1 cellular context compared by ENCODE assay signal in the genomic region with DNA sequence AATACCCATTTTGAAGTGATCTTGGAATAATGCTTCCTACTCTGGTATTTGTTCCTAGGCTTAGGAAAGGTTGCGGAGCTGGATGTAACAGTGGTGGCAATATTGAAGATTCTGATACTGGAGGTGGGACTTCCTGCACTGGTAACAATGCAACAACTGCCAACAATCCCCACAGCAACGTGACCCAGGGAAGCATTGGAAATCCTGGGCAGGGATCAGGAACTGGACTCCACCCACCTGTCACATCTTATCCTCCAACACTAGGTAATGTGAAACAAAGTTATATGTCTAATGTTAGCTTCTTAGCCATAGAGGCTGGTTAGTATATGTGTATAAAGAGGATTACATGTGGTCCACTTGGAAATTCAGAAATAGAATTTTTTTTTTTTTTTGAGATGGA.
TF ChIP-seq lines count a peak whose summit lies in the region.

No MANE protein-coding gene starts in this region.

TF ChIP-seq in WTC11, 78 proteins besides CTCF, POLR2A, EP300 and RAD21:
- TF ChIP-seq, protein P1, sequence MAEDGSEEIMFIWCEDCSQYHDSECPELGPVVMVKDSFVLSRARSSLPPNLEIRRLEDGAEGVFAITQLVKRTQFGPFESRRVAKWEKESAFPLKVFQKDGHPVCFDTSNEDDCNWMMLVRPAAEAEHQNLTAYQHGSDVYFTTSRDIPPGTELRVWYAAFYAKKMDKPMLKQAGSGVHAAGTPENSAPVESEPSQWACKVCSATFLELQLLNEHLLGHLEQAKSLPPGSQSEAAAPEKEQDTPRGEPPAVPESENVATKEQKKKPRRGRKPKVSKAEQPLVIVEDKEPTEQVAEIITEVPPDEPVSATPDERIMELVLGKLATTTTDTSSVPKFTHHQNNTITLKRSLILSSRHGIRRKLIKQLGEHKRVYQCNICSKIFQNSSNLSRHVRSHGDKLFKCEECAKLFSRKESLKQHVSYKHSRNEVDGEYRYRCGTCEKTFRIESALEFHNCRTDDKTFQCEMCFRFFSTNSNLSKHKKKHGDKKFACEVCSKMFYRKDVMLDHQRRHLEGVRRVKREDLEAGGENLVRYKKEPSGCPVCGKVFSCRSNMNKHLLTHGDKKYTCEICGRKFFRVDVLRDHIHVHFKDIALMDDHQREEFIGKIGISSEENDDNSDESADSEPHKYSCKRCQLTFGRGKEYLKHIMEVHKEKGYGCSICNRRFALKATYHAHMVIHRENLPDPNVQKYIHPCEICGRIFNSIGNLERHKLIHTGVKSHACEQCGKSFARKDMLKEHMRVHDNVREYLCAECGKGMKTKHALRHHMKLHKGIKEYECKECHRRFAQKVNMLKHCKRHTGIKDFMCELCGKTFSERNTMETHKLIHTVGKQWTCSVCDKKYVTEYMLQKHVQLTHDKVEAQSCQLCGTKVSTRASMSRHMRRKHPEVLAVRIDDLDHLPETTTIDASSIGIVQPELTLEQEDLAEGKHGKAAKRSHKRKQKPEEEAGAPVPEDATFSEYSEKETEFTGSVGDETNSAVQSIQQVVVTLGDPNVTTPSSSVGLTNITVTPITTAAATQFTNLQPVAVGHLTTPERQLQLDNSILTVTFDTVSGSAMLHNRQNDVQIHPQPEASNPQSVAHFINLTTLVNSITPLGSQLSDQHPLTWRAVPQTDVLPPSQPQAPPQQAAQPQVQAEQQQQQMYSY (CRISPR knock-in tag; IDR thresholded peaks at IDR 0.05), result peak; percentile 78
- TF ChIP-seq HMGA2 (CRISPR knock-in tag; IDR thresholded peaks at IDR 0.05), result no peak
